Comparison of ENCODE assay signal across 8 cellular contexts in genomic region chr11:8338138-8338537, GRCh38.
DNase-seq lines count a peak whose midpoint lies in the region; ATAC-seq and TF ChIP-seq lines count a peak whose summit lies in the region.

No MANE protein-coding gene starts in this region.

- H3K4me3 ChIP-seq in A673 (ENCODE audit: low read depth, low read length, poor library complexity, severe bottlenecking) (no peak overlapping the region), left ventricle myocardium inferior (no peak overlapping the region)

- H3K27me3 ChIP-seq in A673 (replicated peaks; ENCODE audit: insufficient read depth, low read depth, low read length, poor library complexity) (peaks cover 47% of the 10 kb centered on the region), left ventricle myocardium inferior (ENCODE audit: low read depth) (peaks cover 18% of the 10 kb centered on the region)

- BruUV-seq in A673 (replicated peaks; lab: Mats Ljungman, UMichigan) = no TSS peak

- peak; percentile 78 for TF ChIP-seq CTCF in A673 (conservative IDR thresholded peaks at IDR 0.05; ENCODE audit: low read depth, low read length)
- peak; percentile 65 for TF ChIP-seq CTCF in GM10248 (IDR thresholded peaks at IDR 0.05; ENCODE audit: control extremely low read depth, extremely low read depth, low read depth, missing control alignments)
- TF ChIP-seq CTCF in left ventricle myocardium inferior (IDR thresholded peaks at IDR 0.05; ENCODE audit: borderline replicate concordance) = peak; percentile 72

- H3K9me3 ChIP-seq in A673 (ENCODE audit: low read depth, low read length, poor library complexity, severe bottlenecking) (no peaks in the 10 kb centered on the region), left ventricle myocardium inferior (replicated peaks) (no peaks in the 10 kb centered on the region)

- H3K4me1 ChIP-seq in A673 (ENCODE audit: insufficient read depth, low read length, poor library complexity, severe bottlenecking) (no peaks in the 10 kb centered on the region), left ventricle myocardium inferior (no peaks in the 10 kb centered on the region)

- POLR2A ChIA-PET in A673 (lab: Charles Lee; ENCODE audit: low non-redundant PET) (no interaction called here), GM10248 (lab: Yijun Ruan, JAX) (no interaction called here)

- CTCF ChIA-PET in A673 (lab: Charles Lee) (no interaction called here), GM10248 (lab: Yijun Ruan, JAX) (interaction anchor here (1.1 to 1.7 kb wide), 3 partner anchors 10 to 228 kb away, joined by 3 to 12 read pairs (median 4); no protein-coding TSS in a partner anchor)

- intact Hi-C loops in A673 (cut with micrococcal nuclease; ENCODE audit: unreplicated experiment) (no loop called here), left ventricle myocardium inferior (cut with micrococcal nuclease) (no loop called here), posterior vena cava (cut with DNase I) (loop anchor here in 1 of 2 donors (10.0 kb wide), 1 partner anchor 227 kb away; no protein-coding TSS in a partner anchor)

- no peak for ATAC-seq in HG03097 (IDR thresholded peaks at IDR 0.05; ENCODE audit: low FRiP score, unreplicated experiment)

- H3K36me3 ChIP-seq in A673 (ENCODE audit: insufficient read depth, low read length, poor library complexity, severe bottlenecking) (no peaks in the 10 kb centered on the region), left ventricle myocardium inferior (no peaks in the 10 kb centered on the region)

- DNase-seq in A673 (ENCODE audit: low spot score) (peak; percentile 18), GM10248 (ENCODE audit: extremely low spot score) (peak; percentile 76), LoVo (ENCODE audit: low spot score) (peak; percentile 6), left ventricle myocardium inferior (peak; percentile 43), posterior vena cava (ENCODE audit: low spot score) (no peak)
- DNase-seq in activated CD8-positive, alpha-beta memory T cell treated with anti-CD3 and anti-CD28 coated beads, Interleukin-2, amount 50 U/mL, for 48 hours = peak; percentile 77
- peak; percentile 22 to 57 for DNase-seq in stimulated activated CD4-positive, alpha-beta T cell treated with anti-CD3 and anti-CD28 coated beads, Interleukin-2, amount 100 ng/mL, for 24 hours

- H3K27ac ChIP-seq in A673 (ENCODE audit: low read depth, low read length, poor library complexity, severe bottlenecking) (no peak overlapping the region), left ventricle myocardium inferior (replicated peaks) (no peak overlapping the region)
